Comparison of ENCODE assay signal across 1 cellular context in genomic region chr1:182616130-182617074, GRCh38.
TF ChIP-seq lines count a peak whose summit lies in the region.

No MANE protein-coding gene starts in this region.

TF ChIP-seq in K562, 482 proteins besides CTCF, POLR2A, EP300 and RAD21 (continued from another document and continues in another):
- TF ChIP-seq, protein P1, sequence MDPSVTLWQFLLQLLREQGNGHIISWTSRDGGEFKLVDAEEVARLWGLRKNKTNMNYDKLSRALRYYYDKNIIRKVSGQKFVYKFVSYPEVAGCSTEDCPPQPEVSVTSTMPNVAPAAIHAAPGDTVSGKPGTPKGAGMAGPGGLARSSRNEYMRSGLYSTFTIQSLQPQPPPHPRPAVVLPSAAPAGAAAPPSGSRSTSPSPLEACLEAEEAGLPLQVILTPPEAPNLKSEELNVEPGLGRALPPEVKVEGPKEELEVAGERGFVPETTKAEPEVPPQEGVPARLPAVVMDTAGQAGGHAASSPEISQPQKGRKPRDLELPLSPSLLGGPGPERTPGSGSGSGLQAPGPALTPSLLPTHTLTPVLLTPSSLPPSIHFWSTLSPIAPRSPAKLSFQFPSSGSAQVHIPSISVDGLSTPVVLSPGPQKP (CRISPR knock-in tag; IDR thresholded peaks at IDR 0.05) = no peak
- TF ChIP-seq SIN3B (IDR thresholded peaks at IDR 0.05; ENCODE audit: low read depth) (no peak), MTA1 (IDR thresholded peaks at IDR 0.05; ENCODE audit: borderline replicate concordance) (no peak), BRF1 (IDR thresholded peaks at IDR 0.05; ENCODE audit: borderline replicate concordance, extremely low read depth, insufficient read length) (no peak), KAT7 (CRISPR knock-in tag; IDR thresholded peaks at IDR 0.05; ENCODE audit: borderline replicate concordance) (no peak), DMBX1 (CRISPR knock-in tag; IDR thresholded peaks at IDR 0.05; ENCODE audit: borderline replicate concordance) (no peak), KLF10 (CRISPR knock-in tag; IDR thresholded peaks at IDR 0.05) (no peak), ZNF140 (CRISPR knock-in tag; IDR thresholded peaks at IDR 0.05) (no peak), MTA2 (IDR thresholded peaks at IDR 0.05; ENCODE audit: low read depth) (no peak), RFX5 (IDR thresholded peaks at IDR 0.05; ENCODE audit: low read depth, low read length) (no peak), SRSF1 (IDR thresholded peaks at IDR 0.05; ENCODE audit: low read depth, low read length) (no peak), CLOCK (CRISPR knock-in tag; IDR thresholded peaks at IDR 0.05; ENCODE audit: borderline replicate concordance) (no peak), POLR2G (IDR thresholded peaks at IDR 0.05; ENCODE audit: low read depth, low read length) (0 out of 2 replicates have a peak, but pooled peaks have one; percentile 13), NEUROD1 (IDR thresholded peaks at IDR 0.05; ENCODE audit: borderline replicate concordance, low read depth, low read length, partially characterized antibody) (no peak), SAFB (IDR thresholded peaks at IDR 0.05; ENCODE audit: borderline replicate concordance, low read depth, low read length) (no peak), KDM1A (IDR thresholded peaks at IDR 0.05) (no peak), ARHGAP35 (IDR thresholded peaks at IDR 0.05; ENCODE audit: partially characterized antibody) (no peak), HDAC6 (IDR thresholded peaks at IDR 0.05; ENCODE audit: low read depth, low read length) (no peak), RBM15 (IDR thresholded peaks at IDR 0.05; ENCODE audit: insufficient read depth, low read length) (no peak), ETV1 (tag; conservative IDR thresholded peaks at IDR 0.05; ENCODE audit: low read depth) (no peak; the same call in 1 of the 2 replicates), FOXA3 (CRISPR knock-in tag; conservative IDR thresholded peaks at IDR 0.05 in 1 of 2, IDR thresholded peaks at IDR 0.05 in 1 of 2) (no peak), RNF2 (IDR thresholded peaks at IDR 0.05) (peak; percentile 55; the same call in 1 of the 2 replicates), NR2C1 (IDR thresholded peaks at IDR 0.05) (no peak), NR2C1 (tag; IDR thresholded peaks at IDR 0.05) (no peak), RFX7 (CRISPR knock-in tag; IDR thresholded peaks at IDR 0.05) (no peak), ZNF143 (CRISPR knock-in tag; IDR thresholded peaks at IDR 0.05) (no peak), USF1 (CRISPR knock-in tag; IDR thresholded peaks at IDR 0.05) (no peak), TRIM28 (IDR thresholded peaks at IDR 0.05) (no peak), FOS (IDR thresholded peaks at IDR 0.05; ENCODE audit: extremely low read depth, insufficient read length) (no peak)
- TF ChIP-seq, protein P2, sequence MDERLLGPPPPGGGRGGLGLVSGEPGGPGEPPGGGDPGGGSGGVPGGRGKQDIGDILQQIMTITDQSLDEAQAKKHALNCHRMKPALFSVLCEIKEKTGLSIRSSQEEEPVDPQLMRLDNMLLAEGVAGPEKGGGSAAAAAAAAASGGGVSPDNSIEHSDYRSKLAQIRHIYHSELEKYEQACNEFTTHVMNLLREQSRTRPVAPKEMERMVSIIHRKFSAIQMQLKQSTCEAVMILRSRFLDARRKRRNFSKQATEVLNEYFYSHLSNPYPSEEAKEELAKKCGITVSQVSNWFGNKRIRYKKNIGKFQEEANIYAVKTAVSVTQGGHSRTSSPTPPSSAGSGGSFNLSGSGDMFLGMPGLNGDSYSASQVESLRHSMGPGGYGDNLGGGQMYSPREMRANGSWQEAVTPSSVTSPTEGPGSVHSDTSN (CRISPR knock-in tag; IDR thresholded peaks at IDR 0.05; ENCODE audit: low read depth) = no peak
- TF ChIP-seq, protein P2 (tag; conservative IDR thresholded peaks at IDR 0.05; ENCODE audit: low read depth) = no peak
- TF ChIP-seq, protein P3, sequence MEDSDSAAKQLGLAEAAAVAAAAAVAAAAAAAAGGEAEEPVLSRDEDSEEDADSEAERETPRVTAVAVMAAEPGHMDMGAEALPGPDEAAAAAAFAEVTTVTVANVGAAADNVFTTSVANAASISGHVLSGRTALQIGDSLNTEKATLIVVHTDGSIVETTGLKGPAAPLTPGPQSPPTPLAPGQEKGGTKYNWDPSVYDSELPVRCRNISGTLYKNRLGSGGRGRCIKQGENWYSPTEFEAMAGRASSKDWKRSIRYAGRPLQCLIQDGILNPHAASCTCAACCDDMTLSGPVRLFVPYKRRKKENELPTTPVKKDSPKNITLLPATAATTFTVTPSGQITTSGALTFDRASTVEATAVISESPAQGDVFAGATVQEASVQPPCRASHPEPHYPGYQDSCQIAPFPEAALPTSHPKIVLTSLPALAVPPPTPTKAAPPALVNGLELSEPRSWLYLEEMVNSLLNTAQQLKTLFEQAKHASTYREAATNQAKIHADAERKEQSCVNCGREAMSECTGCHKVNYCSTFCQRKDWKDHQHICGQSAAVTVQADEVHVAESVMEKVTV (CRISPR knock-in tag; IDR thresholded peaks at IDR 0.05) = no peak
- TF ChIP-seq, protein P4, sequence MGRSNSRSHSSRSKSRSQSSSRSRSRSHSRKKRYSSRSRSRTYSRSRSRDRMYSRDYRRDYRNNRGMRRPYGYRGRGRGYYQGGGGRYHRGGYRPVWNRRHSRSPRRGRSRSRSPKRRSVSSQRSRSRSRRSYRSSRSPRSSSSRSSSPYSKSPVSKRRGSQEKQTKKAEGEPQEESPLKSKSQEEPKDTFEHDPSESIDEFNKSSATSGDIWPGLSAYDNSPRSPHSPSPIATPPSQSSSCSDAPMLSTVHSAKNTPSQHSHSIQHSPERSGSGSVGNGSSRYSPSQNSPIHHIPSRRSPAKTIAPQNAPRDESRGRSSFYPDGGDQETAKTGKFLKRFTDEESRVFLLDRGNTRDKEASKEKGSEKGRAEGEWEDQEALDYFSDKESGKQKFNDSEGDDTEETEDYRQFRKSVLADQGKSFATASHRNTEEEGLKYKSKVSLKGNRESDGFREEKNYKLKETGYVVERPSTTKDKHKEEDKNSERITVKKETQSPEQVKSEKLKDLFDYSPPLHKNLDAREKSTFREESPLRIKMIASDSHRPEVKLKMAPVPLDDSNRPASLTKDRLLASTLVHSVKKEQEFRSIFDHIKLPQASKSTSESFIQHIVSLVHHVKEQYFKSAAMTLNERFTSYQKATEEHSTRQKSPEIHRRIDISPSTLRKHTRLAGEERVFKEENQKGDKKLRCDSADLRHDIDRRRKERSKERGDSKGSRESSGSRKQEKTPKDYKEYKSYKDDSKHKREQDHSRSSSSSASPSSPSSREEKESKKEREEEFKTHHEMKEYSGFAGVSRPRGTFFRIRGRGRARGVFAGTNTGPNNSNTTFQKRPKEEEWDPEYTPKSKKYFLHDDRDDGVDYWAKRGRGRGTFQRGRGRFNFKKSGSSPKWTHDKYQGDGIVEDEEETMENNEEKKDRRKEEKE (IDR thresholded peaks at IDR 0.05; ENCODE audit: borderline replicate concordance in 1 of 2, control insufficient read depth in 1 of 2, low read depth in 2 of 2, low read length in 1 of 2) = no peak
- TF ChIP-seq, protein P5, sequence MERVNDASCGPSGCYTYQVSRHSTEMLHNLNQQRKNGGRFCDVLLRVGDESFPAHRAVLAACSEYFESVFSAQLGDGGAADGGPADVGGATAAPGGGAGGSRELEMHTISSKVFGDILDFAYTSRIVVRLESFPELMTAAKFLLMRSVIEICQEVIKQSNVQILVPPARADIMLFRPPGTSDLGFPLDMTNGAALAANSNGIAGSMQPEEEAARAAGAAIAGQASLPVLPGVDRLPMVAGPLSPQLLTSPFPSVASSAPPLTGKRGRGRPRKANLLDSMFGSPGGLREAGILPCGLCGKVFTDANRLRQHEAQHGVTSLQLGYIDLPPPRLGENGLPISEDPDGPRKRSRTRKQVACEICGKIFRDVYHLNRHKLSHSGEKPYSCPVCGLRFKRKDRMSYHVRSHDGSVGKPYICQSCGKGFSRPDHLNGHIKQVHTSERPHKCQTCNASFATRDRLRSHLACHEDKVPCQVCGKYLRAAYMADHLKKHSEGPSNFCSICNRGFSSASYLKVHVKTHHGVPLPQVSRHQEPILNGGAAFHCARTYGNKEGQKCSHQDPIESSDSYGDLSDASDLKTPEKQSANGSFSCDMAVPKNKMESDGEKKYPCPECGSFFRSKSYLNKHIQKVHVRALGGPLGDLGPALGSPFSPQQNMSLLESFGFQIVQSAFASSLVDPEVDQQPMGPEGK (CRISPR knock-in tag; IDR thresholded peaks at IDR 0.05; ENCODE audit: borderline replicate concordance) = no peak
- TF ChIP-seq, protein P6, sequence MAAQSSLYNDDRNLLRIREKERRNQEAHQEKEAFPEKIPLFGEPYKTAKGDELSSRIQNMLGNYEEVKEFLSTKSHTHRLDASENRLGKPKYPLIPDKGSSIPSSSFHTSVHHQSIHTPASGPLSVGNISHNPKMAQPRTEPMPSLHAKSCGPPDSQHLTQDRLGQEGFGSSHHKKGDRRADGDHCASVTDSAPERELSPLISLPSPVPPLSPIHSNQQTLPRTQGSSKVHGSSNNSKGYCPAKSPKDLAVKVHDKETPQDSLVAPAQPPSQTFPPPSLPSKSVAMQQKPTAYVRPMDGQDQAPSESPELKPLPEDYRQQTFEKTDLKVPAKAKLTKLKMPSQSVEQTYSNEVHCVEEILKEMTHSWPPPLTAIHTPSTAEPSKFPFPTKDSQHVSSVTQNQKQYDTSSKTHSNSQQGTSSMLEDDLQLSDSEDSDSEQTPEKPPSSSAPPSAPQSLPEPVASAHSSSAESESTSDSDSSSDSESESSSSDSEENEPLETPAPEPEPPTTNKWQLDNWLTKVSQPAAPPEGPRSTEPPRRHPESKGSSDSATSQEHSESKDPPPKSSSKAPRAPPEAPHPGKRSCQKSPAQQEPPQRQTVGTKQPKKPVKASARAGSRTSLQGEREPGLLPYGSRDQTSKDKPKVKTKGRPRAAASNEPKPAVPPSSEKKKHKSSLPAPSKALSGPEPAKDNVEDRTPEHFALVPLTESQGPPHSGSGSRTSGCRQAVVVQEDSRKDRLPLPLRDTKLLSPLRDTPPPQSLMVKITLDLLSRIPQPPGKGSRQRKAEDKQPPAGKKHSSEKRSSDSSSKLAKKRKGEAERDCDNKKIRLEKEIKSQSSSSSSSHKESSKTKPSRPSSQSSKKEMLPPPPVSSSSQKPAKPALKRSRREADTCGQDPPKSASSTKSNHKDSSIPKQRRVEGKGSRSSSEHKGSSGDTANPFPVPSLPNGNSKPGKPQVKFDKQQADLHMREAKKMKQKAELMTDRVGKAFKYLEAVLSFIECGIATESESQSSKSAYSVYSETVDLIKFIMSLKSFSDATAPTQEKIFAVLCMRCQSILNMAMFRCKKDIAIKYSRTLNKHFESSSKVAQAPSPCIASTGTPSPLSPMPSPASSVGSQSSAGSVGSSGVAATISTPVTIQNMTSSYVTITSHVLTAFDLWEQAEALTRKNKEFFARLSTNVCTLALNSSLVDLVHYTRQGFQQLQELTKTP (IDR thresholded peaks at IDR 0.05; ENCODE audit: low read depth in 1 of 2, partially characterized antibody in 2 of 2) = no peak
- TF ChIP-seq, protein P7, sequence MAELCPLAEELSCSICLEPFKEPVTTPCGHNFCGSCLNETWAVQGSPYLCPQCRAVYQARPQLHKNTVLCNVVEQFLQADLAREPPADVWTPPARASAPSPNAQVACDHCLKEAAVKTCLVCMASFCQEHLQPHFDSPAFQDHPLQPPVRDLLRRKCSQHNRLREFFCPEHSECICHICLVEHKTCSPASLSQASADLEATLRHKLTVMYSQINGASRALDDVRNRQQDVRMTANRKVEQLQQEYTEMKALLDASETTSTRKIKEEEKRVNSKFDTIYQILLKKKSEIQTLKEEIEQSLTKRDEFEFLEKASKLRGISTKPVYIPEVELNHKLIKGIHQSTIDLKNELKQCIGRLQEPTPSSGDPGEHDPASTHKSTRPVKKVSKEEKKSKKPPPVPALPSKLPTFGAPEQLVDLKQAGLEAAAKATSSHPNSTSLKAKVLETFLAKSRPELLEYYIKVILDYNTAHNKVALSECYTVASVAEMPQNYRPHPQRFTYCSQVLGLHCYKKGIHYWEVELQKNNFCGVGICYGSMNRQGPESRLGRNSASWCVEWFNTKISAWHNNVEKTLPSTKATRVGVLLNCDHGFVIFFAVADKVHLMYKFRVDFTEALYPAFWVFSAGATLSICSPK (IDR thresholded peaks at IDR 0.05; ENCODE audit: borderline replicate concordance) = no peak
- TF ChIP-seq, protein P8, sequence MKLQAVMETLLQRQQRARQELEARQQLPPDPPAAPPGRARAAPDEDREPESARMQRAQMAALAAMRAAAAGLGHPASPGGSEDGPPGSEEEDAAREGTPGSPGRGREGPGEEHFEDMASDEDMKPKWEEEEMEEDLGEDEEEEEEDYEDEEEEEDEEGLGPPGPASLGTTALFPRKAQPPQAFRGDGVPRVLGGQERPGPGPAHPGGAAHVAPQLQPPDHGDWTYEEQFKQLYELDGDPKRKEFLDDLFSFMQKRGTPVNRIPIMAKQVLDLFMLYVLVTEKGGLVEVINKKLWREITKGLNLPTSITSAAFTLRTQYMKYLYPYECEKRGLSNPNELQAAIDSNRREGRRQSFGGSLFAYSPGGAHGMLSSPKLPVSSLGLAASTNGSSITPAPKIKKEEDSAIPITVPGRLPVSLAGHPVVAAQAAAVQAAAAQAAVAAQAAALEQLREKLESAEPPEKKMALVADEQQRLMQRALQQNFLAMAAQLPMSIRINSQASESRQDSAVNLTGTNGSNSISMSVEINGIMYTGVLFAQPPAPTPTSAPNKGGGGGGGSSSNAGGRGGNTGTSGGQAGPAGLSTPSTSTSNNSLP (IDR thresholded peaks at IDR 0.05; ENCODE audit: borderline replicate concordance, low read depth, low read length) = no peak
